Comparison of ENCODE assay signal across 16 cellular contexts in the genomic region with DNA sequence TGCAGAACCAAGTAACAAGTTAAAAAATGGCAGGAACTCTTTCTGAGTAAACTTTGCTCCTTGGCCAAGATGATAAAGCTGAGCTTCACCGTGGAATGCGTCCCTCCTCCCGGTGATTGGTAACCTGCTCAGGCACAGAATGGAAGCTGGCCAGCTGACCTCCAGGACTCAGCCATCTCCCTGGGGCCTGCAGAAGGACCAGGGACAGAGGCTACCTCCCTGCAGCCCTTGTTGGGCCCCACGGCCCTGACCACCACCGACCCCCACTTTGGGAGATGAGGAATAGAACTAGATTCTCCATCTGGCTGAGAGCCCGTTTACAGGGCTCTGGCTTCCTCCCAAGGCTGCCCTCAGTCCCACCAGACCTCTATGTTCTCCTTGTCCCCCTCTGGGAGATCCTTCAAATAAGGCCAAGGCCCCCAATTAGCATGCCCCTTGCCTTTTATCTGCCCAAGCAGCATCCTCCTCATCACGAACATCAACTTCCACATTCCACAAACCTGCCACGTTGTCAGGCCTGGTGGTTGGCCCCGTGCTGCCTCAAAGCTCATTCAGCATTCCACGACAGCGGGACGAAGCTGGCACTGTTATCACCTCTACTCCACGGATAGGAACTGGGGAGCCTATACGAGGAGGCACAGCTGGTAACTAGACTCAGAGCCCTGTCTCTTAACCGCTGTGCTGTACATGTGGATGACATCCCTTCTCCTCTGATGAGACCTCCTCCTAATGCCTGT.
DNase-seq lines count a peak whose midpoint lies in the region; ATAC-seq and TF ChIP-seq lines count a peak whose summit lies in the region.
"Had no signal": no experiment of that assay in that cellular context is flagged by ENCODE, and none has a peak within 500 bp of the region (broad histone marks: within the 10 kb centered on the region; RNA-seq: fewer than 3 reads in every experiment).

No MANE protein-coding gene starts in this region.

- no peaks in the 10 kb centered on the region for H3K9me3 Mint-ChIP-seq in endothelial cell (ENCODE audit: unreplicated experiment)
- H3K9me3 Mint-ChIP-seq: neural crest cell had no signal

- peak; percentile 59 for DNase-seq in cardiac septum (ENCODE audit: low spot score)
- DNase-seq in Right ventricle myocardium inferior (ENCODE audit: missing footprints) = no peak
- no peak for DNase-seq in endothelial cell (ENCODE audit: low spot score)
- no peak for DNase-seq in stimulated activated CD4-positive, alpha-beta T cell treated with anti-CD3 and anti-CD28 coated beads, Interleukin-2, amount 100 ng/mL, for 24 hours
- no peak for DNase-seq in DMS53 (lab: John Stamatoyannopoulos, UW)
- DNase-seq: activated naive CD4-positive, alpha-beta T cell treated with anti-CD3 and anti-CD28 coated beads, Interleukin-2, amount 50 U/mL, for 16 hours; DMS79; hippocampal formation; NCI-H2029 treated with DMSO at 0.1 percent for 48 hours; RPMI8226 had no signal

- intact Hi-C loops in cardiac septum (cut with DNase I) (no loop called here), Right ventricle myocardium inferior (cut with DNase I) (no loop called here)

- no peak for TF ChIP-seq CTCF in endothelial cell (IDR thresholded peaks at IDR 0.05; ENCODE audit: unreplicated experiment)
- no peak for TF ChIP-seq CTCF in neutrophil (IDR thresholded peaks at IDR 0.05)

- peak overlapping the region; percentile 67 for H3K27ac Mint-ChIP-seq in endothelial cell (ENCODE audit: unreplicated experiment)

- no peaks in the 10 kb centered on the region for H3K9me3 ChIP-seq in neutrophil
- H3K9me3 ChIP-seq: suprapubic skin had no signal

- H3K36me3 ChIP-seq in neutrophil = no peaks in the 10 kb centered on the region

- H3K27me3 Mint-ChIP-seq in endothelial cell (ENCODE audit: unreplicated experiment) = peaks cover 6% of the 10 kb centered on the region

- peaks cover 52% of the 10 kb centered on the region for H3K36me3 Mint-ChIP-seq in endothelial cell (ENCODE audit: low read depth, unreplicated experiment)

- peak overlapping the region; percentile 45 for H3K27ac ChIP-seq in neutrophil
- H3K27ac ChIP-seq: suprapubic skin had no signal

- no peaks in the 10 kb centered on the region for H3K27me3 ChIP-seq in neutrophil
- H3K27me3 ChIP-seq: suprapubic skin had no signal

- H3K4me1 Mint-ChIP-seq in endothelial cell (ENCODE audit: unreplicated experiment) = peaks cover 58% of the 10 kb centered on the region

- ATAC-seq in Right ventricle myocardium inferior (no peak), HG03469 (IDR thresholded peaks at IDR 0.05; ENCODE audit: unreplicated experiment) (no peak)
- no peak for ATAC-seq in activated CD4-positive, CD25-positive, alpha-beta regulatory T cell treated with anti-CD3 and anti-CD28 coated beads, Interleukin-2, amount 50 U/mL, for 24 hours
- ATAC-seq: esophagus mucosa had no signal

- peaks cover 16 to 37% of the 10 kb centered on the region in 2 experiments for H3K4me1 ChIP-seq in neutrophil (ENCODE audit: control insufficient read depth in 1 of 2, insufficient read depth in 1 of 2, low read depth in 1 of 2, low read length in 1 of 2)

- no peak overlapping the region for H3K4me3 ChIP-seq in neutrophil (ENCODE audit: low read depth in 1 of 2, low read length in 1 of 2)
- H3K4me3 ChIP-seq: suprapubic skin had no signal

- H3K4me3 Mint-ChIP-seq in endothelial cell (ENCODE audit: unreplicated experiment) = no peak overlapping the region
- H3K4me3 Mint-ChIP-seq: neural crest cell had no signal
